Comparison of ENCODE assay signal across 8 cellular contexts in genomic region chr22:20702546-20703413, GRCh38.
DNase-seq lines count a peak whose midpoint lies in the region; ATAC-seq, FAIRE-seq and TF ChIP-seq lines count a peak whose summit lies in the region.
"Not testable (repeated sequence)": the region's sequence is repeated elsewhere in the genome, so short reads cannot be mapped to it uniquely, and the experiment has no call there.

No MANE protein-coding gene starts in this region.

- in situ Hi-C loops in GM13976 (cut with MboI; ENCODE audit: low sequenced_read_pairs, unreplicated experiment), result loop anchor here (10.0 kb wide), 1 partner anchor 98 kb away; no protein-coding TSS in a partner anchor

- H3K36me3 ChIP-seq in psoas muscle (ENCODE audit: insufficient read depth in 1 of 2, low read depth in 1 of 2), result not testable (repeated sequence)

- H3K27me3 ChIP-seq in psoas muscle (ENCODE audit: insufficient read depth in 3 of 3, low read length in 2 of 3), result peaks cover 0 to 18% (median 0%) of the 10 kb centered on the region in 3 donors

- not testable (repeated sequence) for FAIRE-seq in urothelium cell line (lab: Jason Lieb, UNC)

- not testable (repeated sequence) for H3K4me1 ChIP-seq in psoas muscle

- not testable (repeated sequence) for H3K9me3 ChIP-seq in psoas muscle

- TF ChIP-seq CTCF in GM13976 (IDR thresholded peaks at IDR 0.05; ENCODE audit: borderline replicate concordance, control extremely low read depth, extremely low read depth, insufficient read depth, missing control alignments); psoas muscle (IDR thresholded peaks at IDR 0.05): not testable (repeated sequence)

- intact Hi-C loops in left ventricle myocardium superior (cut with micrococcal nuclease), result not testable (repeated sequence)
- intact Hi-C loops in psoas muscle (cut with DNase I), result loop anchor here in 1 of 2 donors (5.0 kb wide), 1 partner anchor 1015 kb away; no protein-coding TSS in a partner anchor

- not testable (repeated sequence) for H3K27ac ChIP-seq in psoas muscle

- WGBS in psoas muscle, 3 donors, result 0 to 2% (median 0%) methylated on average over 24 to 62 of the region's 64 CpGs

- H3K4me3 ChIP-seq in psoas muscle, result peak overlapping the region; percentile 68

- ATAC-seq in HG02870 (IDR thresholded peaks at IDR 0.05; ENCODE audit: unreplicated experiment) (peak; percentile 75), left ventricle myocardium superior (peak; percentile 94), psoas muscle (peak; percentile 95 to 97 (median 97))

- DNase-seq in GM13976 (ENCODE audit: low spot score) (peak; percentile 95), NCI-H146 (lab: John Stamatoyannopoulos, UW) (peak; percentile 93), T follicular helper cell (ENCODE audit: low read depth) (peak; percentile 97), amniotic epithelial cell (ENCODE audit: low read depth) (peak; percentile 84), left ventricle myocardium superior (peak; percentile 98), psoas muscle (peak; percentile 95 to 98), urothelium cell line (ENCODE audit: low spot score) (peak; percentile 68)
